ENCODE assay signal across 1 cellular context in genomic region chr1:94768046-94768445, GRCh38.
TF ChIP-seq lines count a peak whose summit lies in the region.

No MANE protein-coding gene starts in this region.

TF ChIP-seq in HepG2, 621 proteins besides CTCF, POLR2A, EP300 and RAD21 (continued from another document):
- TF ChIP-seq TEAD2 (CRISPR knock-in tag; IDR thresholded peaks at IDR 0.05) = no peak
